Comparison of ENCODE assay signal across 21 cellular contexts in genomic region chr9:134353539-134353938, GRCh38.
"Had no signal": no experiment of that assay in that cellular context is flagged by ENCODE, and none has a peak within 500 bp of the region (broad histone marks: within the 10 kb centered on the region; RNA-seq: fewer than 3 reads in every experiment).

No MANE protein-coding gene starts in this region.

- H3K4me3 ChIP-seq: hepatocyte, upper lobe of left lung had no signal

- DNase-seq: activated CD4-positive, alpha-beta T cell treated with anti-CD3 and anti-CD28 coated beads for 48 hours; activated CD4-positive, CD25-positive, alpha-beta regulatory T cell; activated CD8-positive, alpha-beta T cell treated with anti-CD3 and anti-CD28 coated beads for 36 hours; activated naive CD4-positive, alpha-beta T cell treated with Interleukin-2 at 50 U/mL for 16 hours; activated naive CD8-positive, alpha-beta T cell treated with anti-CD3 and anti-CD28 coated beads, Interleukin-2, amount 10 ng/mL, durations not matched to agents 7 days and 5 days; activated T-cell treated with anti-CD3 and anti-CD28 coated beads, Interleukin-2, amount 50 U/mL, for 24 hours; amygdala; caudate nucleus; erythroblast; left cardiac atrium; midbrain; nucleus accumbens; posterior cingulate gyrus; retina; small intestine; stimulated activated CD4-positive, alpha-beta T cell treated with anti-CD3 and anti-CD28 coated beads, Interleukin-15, amount 100 ng/mL, for 24 hours; stimulated activated CD4-positive, alpha-beta T cell treated with anti-CD3 and anti-CD28 coated beads, Interleukin-2, amount 100 ng/mL, for 48 hours; stimulated activated naive CD8-positive, alpha-beta T cell treated with anti-CD3 and anti-CD28 coated beads, Interleukin-15, amount 100 ng/mL, for 72 hours; T-helper 9 cell; upper lobe of left lung had no signal

- H2AFZ ChIP-seq: hepatocyte had no signal

- H3K27me3 ChIP-seq: hepatocyte, upper lobe of left lung had no signal

- H3K9me3 ChIP-seq: upper lobe of left lung had no signal

- H3K4me2 ChIP-seq: hepatocyte had no signal

- ATAC-seq: activated CD8-positive, alpha-beta T cell treated with anti-CD3 and anti-CD28 coated beads for 36 hours; stimulated activated naive CD8-positive, alpha-beta T cell treated with anti-CD3 and anti-CD28 coated beads, Interleukin-15, amount 100 ng/mL, for 72 hours had no signal

- H3K27ac ChIP-seq: hepatocyte had no signal
